30 cellular contexts compared by ENCODE assay signal in genomic region chr10:5364365-5364764, GRCh38. TPM values are rescaled to one million over a fixed set of nuclear protein-coding genes. Genes with fewer than 3 reads are reported as not detected.
"Had no signal": no experiment of that assay in that cellular context is flagged by ENCODE, and none has a peak within 500 bp of the region (broad histone marks: within the 10 kb centered on the region; RNA-seq: fewer than 3 reads in every experiment).

No MANE protein-coding gene starts in this region.

- H3K9me3 ChIP-seq: adrenal gland, ascending aorta, esophagus squamous epithelium, gastrocnemius medialis, lower lobe of right lung, mucosa of descending colon had no signal

- H3K27ac ChIP-seq: adrenal gland, ascending aorta, brain microvascular endothelial cell, esophagus squamous epithelium, gastrocnemius medialis, lower lobe of right lung had no signal

- H3K27me3 ChIP-seq: ascending aorta, brain microvascular endothelial cell had no signal

- H3K4me1 ChIP-seq: adrenal gland, ascending aorta, esophagus squamous epithelium, gastrocnemius medialis, lower lobe of right lung had no signal

- ATAC-seq: activated naive CD4-positive, alpha-beta T cell treated with anti-CD3 and anti-CD28 coated beads, Interleukin-2, amount 50 U/mL, for 72 hours; gastrocnemius medialis; left cardiac atrium; stimulated activated naive B cell treated with anti-CD40 and anti-IgM and Interleukin-4, amounts not matched to agents 10 μg/mL and 1 μg/mL and 100 μg/mL, for 72 hours; WTC11 had no signal

- H3K36me3 ChIP-seq: adrenal gland, ascending aorta, brain microvascular endothelial cell, esophagus squamous epithelium, gastrocnemius medialis, lower lobe of right lung had no signal

- H3K4me2 ChIP-seq: smooth muscle cell had no signal

- H3K4me3 ChIP-seq: adrenal gland, ascending aorta, esophagus squamous epithelium, gastrocnemius medialis, mucosa of descending colon, smooth muscle cell had no signal

- DNase-seq: activated gamma-delta T cell treated with Interleukin-2 at 50 U/mL for 16 hours; activated T-cell treated with anti-CD3 and anti-CD28 coated beads, Interleukin-2, amount 50 U/mL, for 1 hour; adrenal gland; brain microvascular endothelial cell; caudate nucleus; effector CD8-positive, alpha-beta T cell; esophagus squamous epithelium; gastrocnemius medialis; head of caudate nucleus; hypothalamus; left cardiac atrium; lower lobe of right lung; mesendoderm; mucosa of descending colon; naive B cell; stimulated activated CD4-positive, alpha-beta T cell treated with anti-CD3 and anti-CD28 coated beads, Interleukin-15, amount 100 ng/mL, for 24 hours; stimulated activated CD4-positive, alpha-beta T cell treated with anti-CD3 and anti-CD28 coated beads, Interleukin-2, amount 100 ng/mL, for 48 hours; stimulated activated CD8-positive, alpha-beta memory T cell treated with anti-CD3 and anti-CD28 coated beads, Interleukin-4, amount 100 ng/mL, for 48 hours; stimulated activated naive B cell treated with anti-CD40 and anti-IgM and Interleukin-4, amounts not matched to agents 10 μg/mL and 1 μg/mL and 100 μg/mL, for 72 hours; T-helper 9 cell; trophoblast cell had no signal

RNA-seq across cellular contexts. Expression of gene UCN3, which starts 0.4 kb away (rescaled TPM):
- total RNA-seq: activated naive CD4-positive, alpha-beta T cell treated with anti-CD3 and anti-CD28 coated beads, Interleukin-2, amount 50 U/mL, for 72 hours; ascending aorta; endothelial cell of umbilical vein; esophagus squamous epithelium; gastrocnemius medialis; left cardiac atrium; neural crest cell; omental fat pad; smooth muscle cell; temporal lobe; WTC11 had no signal
- polyA plus RNA-seq: endothelial cell of umbilical vein, smooth muscle cell had no signal

RNA-seq across cellular contexts. Expression of gene TUBAL3, which starts 40.3 kb away (rescaled TPM):
- total RNA-seq: activated naive CD4-positive, alpha-beta T cell treated with anti-CD3 and anti-CD28 coated beads, Interleukin-2, amount 50 U/mL, for 72 hours; adrenal gland; ascending aorta; endothelial cell of umbilical vein; lower lobe of right lung; neural crest cell; omental fat pad; progenitor cell of endocrine pancreas; smooth muscle cell; temporal lobe had no signal
- polyA plus RNA-seq: adrenal gland, endothelial cell of umbilical vein, smooth muscle cell had no signal
